ENCODE assay signal across 18 cellular contexts in the genomic region with DNA sequence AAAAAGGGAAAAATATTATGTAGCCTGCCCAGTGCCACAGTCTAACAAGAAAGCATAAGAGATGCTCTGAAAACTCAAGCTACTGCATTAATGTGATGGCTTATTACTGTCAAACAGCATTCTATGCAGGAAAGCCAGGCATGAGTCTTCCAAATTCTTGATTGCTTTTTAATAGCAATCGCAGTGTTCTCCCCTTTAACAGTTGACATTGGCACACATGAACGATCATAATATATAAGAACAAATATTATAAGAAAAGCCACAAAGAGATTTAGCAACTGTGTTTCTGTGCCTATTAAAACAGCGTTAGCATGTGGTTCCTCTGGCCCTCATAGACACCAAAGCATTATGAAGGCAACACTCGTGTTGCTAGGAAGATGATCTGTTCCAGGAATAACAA.
A peak's percentile ranks its signal among the peaks of the same experiment; 100 is the strongest.
DNase-seq lines count a peak whose midpoint lies in the region; ATAC-seq, FAIRE-seq and TF ChIP-seq lines count a peak whose summit lies in the region.
"Had no signal": no experiment of that assay in that cellular context is flagged by ENCODE, and none has a peak within 500 bp of the region (broad histone marks: within the 10 kb centered on the region; RNA-seq: fewer than 3 reads in every experiment).

No MANE protein-coding gene starts in this region.

- no peak overlapping the region for H3K4me3 ChIP-seq in Caco-2 (ENCODE audit: low read depth, low read length)
- H3K4me3 ChIP-seq: GM23338 had no signal

- peaks cover 5% of the 10 kb centered on the region for H3K36me3 Mint-ChIP-seq in Caco-2 (ENCODE audit: insufficient read depth, unreplicated experiment)
- H3K36me3 Mint-ChIP-seq: CD4-positive, CD25-positive, alpha-beta regulatory T cell; CD8-positive, alpha-beta T cell had no signal

- H3K4me1 ChIP-seq in Caco-2: no peaks in the 10 kb centered on the region

- FAIRE-seq in HTR-8/SVneo (lab: Jason Lieb, UNC): peak; percentile 46
- FAIRE-seq: D721Med, G401.6, GM12892, GM19239 had no signal

- no peaks in the 10 kb centered on the region for H3K4me1 Mint-ChIP-seq in Caco-2 (ENCODE audit: low read depth, unreplicated experiment)
- H3K4me1 Mint-ChIP-seq: CD4-positive, CD25-positive, alpha-beta regulatory T cell; GM23338 had no signal

- no peaks in the 10 kb centered on the region for H3K9me3 Mint-ChIP-seq in Caco-2 (ENCODE audit: unreplicated experiment)

- no peaks in the 10 kb centered on the region for H3K36me3 ChIP-seq in Caco-2 (ENCODE audit: control insufficient read depth, insufficient read depth, low read length)

- POLR2A ChIA-PET in Caco-2 (lab: Charles Lee): no interaction called here

- intact Hi-C loops in Caco-2 (cut with micrococcal nuclease; ENCODE audit: unreplicated experiment): no loop called here

- CTCF ChIA-PET in Caco-2 (lab: Charles Lee): no interaction called here

- TF ChIP-seq CTCF in C4-2B (conservative IDR thresholded peaks at IDR 0.05) (no peak), VCaP (conservative IDR thresholded peaks at IDR 0.05) (no peak), Caco-2 (IDR thresholded peaks at IDR 0.05; ENCODE audit: insufficient read depth in 1 of 2, low read depth in 1 of 2, low read length in 1 of 2, severe bottlenecking in 1 of 2, unreplicated experiment in 1 of 2) (no peak)

- H3K27ac Mint-ChIP-seq in Caco-2 (ENCODE audit: unreplicated experiment): no peak overlapping the region
- H3K27ac Mint-ChIP-seq: CD4-positive, CD25-positive, alpha-beta regulatory T cell; CD8-positive, alpha-beta T cell; GM23338; H9 had no signal

- no peak overlapping the region for H3K4me3 Mint-ChIP-seq in Caco-2 (ENCODE audit: unreplicated experiment)
- H3K4me3 Mint-ChIP-seq: CD4-positive, CD25-positive, alpha-beta regulatory T cell; CD8-positive, alpha-beta T cell; GM23338; H9 had no signal

- no peaks in the 10 kb centered on the region for H3K9me3 ChIP-seq in Caco-2

- no TSS peak for BruUV-seq in Caco-2 (replicated peaks; lab: Mats Ljungman, UMichigan)

- no peak for ATAC-seq in GM21526 (IDR thresholded peaks at IDR 0.05; ENCODE audit: low FRiP score, unreplicated experiment)
- no peak for ATAC-seq in GM18909 (IDR thresholded peaks at IDR 0.05; ENCODE audit: poor library complexity, unreplicated experiment)
- ATAC-seq: CD8-positive, alpha-beta T cell; GM23338; HCT116 had no signal

- H3K27ac ChIP-seq in C4-2B: peak overlapping the region; percentile 59
- peak overlapping the region; percentile 89 for H3K27ac ChIP-seq in VCaP

- no peaks in the 10 kb centered on the region for H3K27me3 Mint-ChIP-seq in Caco-2 (ENCODE audit: insufficient read depth, unreplicated experiment)
- H3K27me3 Mint-ChIP-seq: CD4-positive, CD25-positive, alpha-beta regulatory T cell had no signal

- DNase-seq in HTR-8/SVneo (ENCODE audit: insufficient read length, low spot score) (no peak), Caco-2 (no peak)
- DNase-seq: C1 segment of cervical spinal cord; CD4-positive, CD25-positive, alpha-beta regulatory T cell; CD8-positive, alpha-beta T cell; DMS 273 treated with DMSO at 0.1 percent for 48 hours; DND-41; H9 had no signal

- no peaks in the 10 kb centered on the region for H3K27me3 ChIP-seq in Caco-2 (replicated peaks; ENCODE audit: control insufficient read depth, insufficient read depth, low read length)
